In genomic region chr5:51181495-51181894, GRCh38 we compare ENCODE assay signal across 32 cellular contexts.
"Had no signal": no experiment of that assay in that cellular context is flagged by ENCODE, and none has a peak within 500 bp of the region (broad histone marks: within the 10 kb centered on the region; RNA-seq: fewer than 3 reads in every experiment).

No MANE protein-coding gene starts in this region.

- H3K27ac Mint-ChIP-seq: activated naive CD8-positive, alpha-beta T cell; mesothelial cell of epicardium; nephron progenitor cell; stimulated activated effector memory CD8-positive, alpha-beta T cell treated with anti-CD3 and anti-CD28 coated beads, Interleukin-12 subunit alpha, Interleukin-12 subunit beta, amount 100 ng/mL, for 72 hours; stimulated activated naive CD8-positive, alpha-beta T cell treated with anti-CD3 and anti-CD28 coated beads, Interleukin-15, Interleukin-2, amounts not matched to agents 100 ng/mL and 50 ng/mL, for 24 hours; type B pancreatic cell had no signal

- H3K9me3 ChIP-seq: adrenal gland, body of pancreas, esophagus squamous epithelium, heart right ventricle, left ventricle myocardium inferior, neutrophil, ovary, psoas muscle, sigmoid colon, uterus had no signal

- H3K4me1 Mint-ChIP-seq: naive B cell; stimulated activated effector memory CD8-positive, alpha-beta T cell treated with anti-CD3 and anti-CD28 coated beads, Interleukin-12 subunit alpha, Interleukin-12 subunit beta, amount 100 ng/mL, for 72 hours had no signal

- ATAC-seq: activated CD4-positive, CD25-positive, alpha-beta regulatory T cell treated with anti-CD3 and anti-CD28 coated beads, Interleukin-2, amount 50 U/mL, for 24 hours; body of pancreas; heart right ventricle; psoas muscle; stimulated activated effector memory CD8-positive, alpha-beta T cell treated with anti-CD3 and anti-CD28 coated beads, Interleukin-12 subunit alpha, Interleukin-12 subunit beta, amount 100 ng/mL, for 72 hours had no signal

- H3K4me3 Mint-ChIP-seq: activated naive CD8-positive, alpha-beta T cell; mesothelial cell of epicardium; naive B cell; nephron progenitor cell; stimulated activated effector memory CD8-positive, alpha-beta T cell treated with anti-CD3 and anti-CD28 coated beads, Interleukin-12 subunit alpha, Interleukin-12 subunit beta, amount 100 ng/mL, for 72 hours; stimulated activated naive CD8-positive, alpha-beta T cell treated with anti-CD3 and anti-CD28 coated beads, Interleukin-15, Interleukin-2, amounts not matched to agents 100 ng/mL and 50 ng/mL, for 24 hours; type B pancreatic cell had no signal

- H3K27me3 Mint-ChIP-seq: activated naive CD8-positive, alpha-beta T cell; naive B cell; stimulated activated naive CD8-positive, alpha-beta T cell treated with anti-CD3 and anti-CD28 coated beads, Interleukin-15, Interleukin-2, amounts not matched to agents 100 ng/mL and 50 ng/mL, for 24 hours had no signal

- H3K36me3 ChIP-seq: adrenal gland, esophagus squamous epithelium, heart right ventricle, left ventricle myocardium inferior, neutrophil, ovary, sigmoid colon, uterus had no signal

- H3K27ac ChIP-seq: adrenal gland, body of pancreas, epithelial cell of prostate, esophagus squamous epithelium, heart right ventricle, left ventricle myocardium inferior, neutrophil, ovary, psoas muscle, sigmoid colon, uterus, VCaP had no signal

- H3K4me1 ChIP-seq: adrenal gland, body of pancreas, esophagus squamous epithelium, heart right ventricle, left ventricle myocardium inferior, psoas muscle, sigmoid colon, uterus had no signal

- DNase-seq: activated CD4-positive, alpha-beta T cell treated with anti-CD3 and anti-CD28 coated beads for 48 hours; activated CD4-positive, alpha-beta T cell treated with anti-CD3 and anti-CD28 coated beads, Interleukin-2, amount 50 U/mL, for 48 hours; activated CD8-positive, alpha-beta memory T cell treated with anti-CD3 and anti-CD28 coated beads for 24 hours; activated effector memory CD4-positive, alpha-beta T cell treated with Interleukin-2 at 50 U/mL for 16 hours; activated naive CD4-positive, alpha-beta T cell treated with Interleukin-2 at 50 U/mL for 16 hours; adrenal gland; aorta; body of pancreas; effector CD8-positive, alpha-beta T cell; esophagus squamous epithelium; foreskin melanocyte; heart right ventricle; left ventricle myocardium inferior; naive B cell; nephron progenitor cell; ovary; psoas muscle; sigmoid colon; small intestine; stimulated activated CD4-positive, alpha-beta T cell treated with anti-CD3 and anti-CD28 coated beads, Interleukin-4, amount 100 ng/mL, for 24 hours; T-helper 9 cell; uterus had no signal

- H3K27me3 ChIP-seq: adrenal gland, body of pancreas, esophagus squamous epithelium, heart right ventricle, neutrophil, ovary, sigmoid colon, uterus had no signal

- H3K36me3 Mint-ChIP-seq: activated naive CD8-positive, alpha-beta T cell; mesothelial cell of epicardium; naive B cell; stimulated activated effector memory CD8-positive, alpha-beta T cell treated with anti-CD3 and anti-CD28 coated beads, Interleukin-12 subunit alpha, Interleukin-12 subunit beta, amount 100 ng/mL, for 72 hours; type B pancreatic cell had no signal

- H3K4me3 ChIP-seq: adrenal gland, body of pancreas, esophagus squamous epithelium, heart right ventricle, left ventricle myocardium inferior, lung, ovary, psoas muscle, sigmoid colon, uterus had no signal

- H3K9me3 Mint-ChIP-seq: mesothelial cell of epicardium, nephron progenitor cell, type B pancreatic cell had no signal
